ENCODE assay signal across 20 cellular contexts in genomic region chr1:115164484-115164883, GRCh38.
DNase-seq lines count a peak whose midpoint lies in the region; ATAC-seq, FAIRE-seq and TF ChIP-seq lines count a peak whose summit lies in the region.
"Had no signal": no experiment of that assay in that cellular context is flagged by ENCODE, and none has a peak within 500 bp of the region (broad histone marks: within the 10 kb centered on the region; RNA-seq: fewer than 3 reads in every experiment).

No MANE protein-coding gene starts in this region.

- TF ChIP-seq EP300 in gastroesophageal sphincter (IDR thresholded peaks at IDR 0.05) = no peak

- H3K36me3 ChIP-seq in astrocyte (ENCODE audit: insufficient read depth, low read length) = no peaks in the 10 kb centered on the region
- no peaks in the 10 kb centered on the region for H3K36me3 ChIP-seq in gastroesophageal sphincter
- no peaks in the 10 kb centered on the region for H3K36me3 ChIP-seq in testis (ENCODE audit: low read depth, missing control alignments)

- H3K27ac ChIP-seq in astrocyte (ENCODE audit: low read depth, low read length) (no peak overlapping the region), gastroesophageal sphincter (no peak overlapping the region), testis (no peak overlapping the region)
- H3K27ac ChIP-seq: PC-9, SK-N-MC had no signal

- TF ChIP-seq POLR2A in gastroesophageal sphincter (IDR thresholded peaks at IDR 0.05) = no peak
- no peak for TF ChIP-seq POLR2A in testis (IDR thresholded peaks at IDR 0.05)

- H2AFZ ChIP-seq in astrocyte (ENCODE audit: low read depth, low read length) = no peak overlapping the region
- H2AFZ ChIP-seq: PC-9 had no signal

- WGBS in gastroesophageal sphincter (ENCODE audit: low coverage in 1 of 2), 2 donors = 62 to 83% methylated on average over 1 of the region's 1 CpG
- 33 to 52% methylated on average over 1 of the region's 1 CpG for WGBS in testis, 2 donors

- H3K4me3 Mint-ChIP-seq in astrocyte (ENCODE audit: unreplicated experiment) (no peak overlapping the region), T-cell (no peak overlapping the region)
- H3K4me3 Mint-ChIP-seq: B cell; CD4-positive, alpha-beta T cell; H9 had no signal

- H3K36me3 Mint-ChIP-seq in astrocyte (ENCODE audit: low read depth, unreplicated experiment) (no peaks in the 10 kb centered on the region), T-cell (no peaks in the 10 kb centered on the region)

- peak; percentile 42 for DNase-seq in LHCN-M2 (ENCODE audit: low read depth)
- peak; percentile 31 for DNase-seq in astrocyte (ENCODE audit: low read depth)
- peak; percentile 28 for DNase-seq in testis
- DNase-seq in Kasumi-1 (lab: John Stamatoyannopoulos, UW) = no peak
- no peak for DNase-seq in NCI-H1694 treated with DMSO at 0.1 percent for 48 hours (lab: John Stamatoyannopoulos, UW)
- DNase-seq in T-cell = no peak
- DNase-seq: ACHN; Calu3; CD4-positive, alpha-beta T cell; DMS79 treated with DMSO at 0.1 percent for 48 hours; GF-D8; H9; NCI-H1092; NCI-H1694; NCI-H345; PC-9 had no signal

- TF ChIP-seq CTCF in astrocyte (IDR thresholded peaks at IDR 0.05; ENCODE audit: insufficient read depth, low read depth, low read length) = no peak
- TF ChIP-seq CTCF in gastroesophageal sphincter (IDR thresholded peaks at IDR 0.05) = no peak
- TF ChIP-seq CTCF in testis (IDR thresholded peaks at IDR 0.05) = no peak

- no peak overlapping the region for H3K9ac ChIP-seq in astrocyte (ENCODE audit: low read length)

- H3K9me3 ChIP-seq in astrocyte (ENCODE audit: insufficient read depth, low read depth, low read length) (no peaks in the 10 kb centered on the region), gastroesophageal sphincter (no peaks in the 10 kb centered on the region), testis (no peaks in the 10 kb centered on the region)

- H3K4me3 ChIP-seq in astrocyte (ENCODE audit: insufficient read depth, low read depth, low read length) = no peak overlapping the region
- no peak overlapping the region for H3K4me3 ChIP-seq in gastroesophageal sphincter
- H3K4me3 ChIP-seq in testis = no peak overlapping the region
- H3K4me3 ChIP-seq: PC-9, SK-N-MC had no signal

- H3K4me2 ChIP-seq in astrocyte (ENCODE audit: low read length) = no peak overlapping the region
- H3K4me2 ChIP-seq: PC-9 had no signal

- H3K4me1 Mint-ChIP-seq in astrocyte (ENCODE audit: low read depth, unreplicated experiment) = peaks cover 26% of the 10 kb centered on the region
- H3K4me1 Mint-ChIP-seq in T-cell = no peaks in the 10 kb centered on the region
- H3K4me1 Mint-ChIP-seq: B cell had no signal

- H3K27me3 Mint-ChIP-seq in astrocyte (ENCODE audit: low read depth, unreplicated experiment) (no peaks in the 10 kb centered on the region), T-cell (peaks cover 18 to 29% of the 10 kb centered on the region in 2 donors)

- H3K27me3 ChIP-seq in astrocyte (ENCODE audit: insufficient read depth, low read length) (no peaks in the 10 kb centered on the region), gastroesophageal sphincter (no peaks in the 10 kb centered on the region), testis (no peaks in the 10 kb centered on the region)

- POLR2A ChIA-PET in T-cell (lab: Charles Lee) = no interaction called here

- H3K4me1 ChIP-seq in astrocyte (ENCODE audit: insufficient read depth, low read length) = peaks cover 15% of the 10 kb centered on the region
- no peaks in the 10 kb centered on the region for H3K4me1 ChIP-seq in gastroesophageal sphincter
- no peaks in the 10 kb centered on the region for H3K4me1 ChIP-seq in testis

- no peaks in the 10 kb centered on the region for H4K20me1 ChIP-seq in astrocyte (ENCODE audit: insufficient read depth, low read length)

- no peaks in the 10 kb centered on the region for H3K79me2 ChIP-seq in astrocyte (ENCODE audit: insufficient read depth, low read length)

- CTCF ChIA-PET in T-cell (lab: Charles Lee) = no interaction called here

- H3K9me3 Mint-ChIP-seq in astrocyte (ENCODE audit: unreplicated experiment) (no peaks in the 10 kb centered on the region), T-cell (no peaks in the 10 kb centered on the region)
- H3K9me3 Mint-ChIP-seq: CD4-positive, alpha-beta T cell; H9 had no signal

- FAIRE-seq in astrocyte (lab: Jason Lieb, UNC) = no peak

- ATAC-seq in gastroesophageal sphincter (peak; percentile 23), HG02981 (IDR thresholded peaks at IDR 0.05; ENCODE audit: unreplicated experiment) (no peak), T-cell (replicated peaks in 1 of 4) (no peak)

- intact Hi-C loops in testis (cut with DNase I; ENCODE audit: low total_unique reads) = no loop called here

- H3K27ac Mint-ChIP-seq in astrocyte (ENCODE audit: unreplicated experiment) (no peak overlapping the region), T-cell (no peak overlapping the region)
- H3K27ac Mint-ChIP-seq: B cell; CD4-positive, alpha-beta T cell; H9 had no signal

Comparison
In these comparisons a context has a peak if more than half of its experiments do, and no peak if none do; other contexts are left out.
1. DNase-seq: peak in LHCN-M2 (single experiment), astrocyte (single experiment) and testis (single experiment); none in Kasumi-1 (0 of 2), NCI-H1694 treated with DMSO at 0.1 percent for 48 hours (single experiment) and T-cell (0 of 34).